8 cellular contexts compared by ENCODE assay signal in the genomic region with DNA sequence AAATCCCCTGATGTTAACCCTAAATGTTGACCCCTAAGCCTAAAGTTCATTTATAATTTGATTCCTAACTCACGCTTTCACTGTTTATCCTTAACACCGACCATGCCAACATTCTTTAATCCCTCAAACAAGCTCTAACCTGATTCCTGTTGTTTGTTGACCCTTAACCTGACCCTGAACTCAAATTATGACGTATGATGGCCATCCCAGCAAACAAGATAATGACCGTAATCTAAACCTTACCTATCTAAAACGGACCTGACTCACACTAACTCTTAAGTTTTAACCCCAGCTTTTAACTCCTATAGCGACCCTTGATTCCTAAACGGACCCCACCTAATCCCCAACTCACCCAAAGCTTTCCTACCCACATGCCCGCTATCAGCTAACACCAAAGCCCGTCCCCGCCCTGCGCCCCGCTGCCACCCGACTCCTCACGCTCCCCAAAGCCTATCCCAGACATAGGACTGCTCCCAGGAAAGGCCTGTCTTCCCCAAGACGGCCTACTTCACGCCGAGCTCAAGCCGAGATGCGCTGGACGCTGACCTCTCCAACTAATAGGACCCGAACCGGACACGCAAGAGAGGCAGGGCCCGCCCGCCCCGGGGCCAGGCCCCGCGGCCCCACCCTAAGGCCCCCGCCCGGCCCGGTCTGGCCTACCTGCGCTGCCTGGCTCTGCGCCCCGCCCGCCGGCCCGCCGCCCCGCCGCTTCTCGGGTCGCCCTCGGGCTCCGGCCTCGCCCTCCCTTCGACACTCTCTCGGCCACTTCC. TPM values are rescaled to one million over a fixed set of nuclear protein-coding genes. Genes with fewer than 3 reads are reported as not detected.
DNase-seq lines count a peak whose midpoint lies in the region; ATAC-seq and TF ChIP-seq lines count a peak whose summit lies in the region.

No MANE protein-coding gene starts in this region.

- CTCF ChIA-PET in MCF 10A (lab: Yijun Ruan, JAX) = interaction anchor here (0.6 to 10.3 kb wide), 16 partner anchors 8 to 1523 kb away, joined by 3 to 150 read pairs (median 4); a partner anchor contains a TSS

- H3K4me3 Mint-ChIP-seq in MCF 10A (ENCODE audit: unreplicated experiment) (no peak overlapping the region), natural killer cell (no peak overlapping the region)

- POLR2A ChIA-PET in MCF 10A (lab: Yijun Ruan, JAX) = interaction anchor here (0.5 to 15.0 kb wide), 33 partner anchors 10 to 1126 kb away, joined by 3 to 284 read pairs (median 5); a partner anchor contains a TSS

- H3K27ac ChIP-seq in mesodermal cell (ENCODE audit: low read depth, low read length, severe bottlenecking) = peak overlapping the region; percentile 91

- intact Hi-C loops in MCF 10A (cut with micrococcal nuclease) = loop anchor here (1.0 to 5.0 kb wide), 7 partner anchors 25 to 619 kb away; no protein-coding TSS in a partner anchor
- intact Hi-C loops in natural killer cell (cut with micrococcal nuclease) = loop anchor here (1.0 to 5.0 kb wide), 8 partner anchors 18 to 635 kb away; a partner anchor contains a TSS

- WGBS in mesodermal cell (ENCODE audit: insufficient coverage in 2 of 2), 2 experiments = 0% methylated on average over 23 to 39 of the region's 47 CpGs

- H3K4me1 ChIP-seq in mesodermal cell (ENCODE audit: control insufficient read depth, insufficient read depth, low read length, poor library complexity, severe bottlenecking) = peaks cover 55% of the 10 kb centered on the region

- H3K4me1 Mint-ChIP-seq in MCF 10A (ENCODE audit: insufficient read depth, unreplicated experiment) (peaks cover 21% of the 10 kb centered on the region), natural killer cell (peaks cover 16 to 25% of the 10 kb centered on the region in 2 donors)

- DNase-seq in GM12864 (ENCODE audit: low read depth) = no peak
- no peak for DNase-seq in Jurkat, Clone E6-1 (ENCODE audit: low read depth, low spot score)
- no peak for DNase-seq in MCF 10A (ENCODE audit: unreplicated experiment)
- DNase-seq in NCI-H2196 treated with DMSO at 0.1 percent for 48 hours (lab: John Stamatoyannopoulos, UW; ENCODE audit: unreplicated experiment) = no peak
- no peak for DNase-seq in natural killer cell
- no peak for DNase-seq in activated T-cell treated with anti-CD3 and anti-CD28 coated beads for 4 hours

- no peak for TF ChIP-seq CTCF in GM12864 (IDR thresholded peaks at IDR 0.05; ENCODE audit: low read depth, low read length, missing control alignments)
- TF ChIP-seq CTCF in MCF 10A (IDR thresholded peaks at IDR 0.05; ENCODE audit: unreplicated experiment) = no peak
- TF ChIP-seq CTCF in natural killer cell (IDR thresholded peaks at IDR 0.05) = no peak

- TSS peak; percentile 41 for BruUV-seq in MCF 10A (replicated peaks; lab: Mats Ljungman, UMichigan)

- no peak for ATAC-seq in natural killer cell
- no peak for ATAC-seq in HG03571 (IDR thresholded peaks at IDR 0.05; ENCODE audit: unreplicated experiment)

- no peaks in the 10 kb centered on the region for H3K9me3 ChIP-seq in mesodermal cell (ENCODE audit: control insufficient read depth, low read length)

- H3K4me3 ChIP-seq in GM12864 (ENCODE audit: low read depth, low read length) = peak overlapping the region; percentile 71
- peak overlapping the region; percentile 66 for H3K4me3 ChIP-seq in Jurkat, Clone E6-1 (ENCODE audit: low read length)
- peak overlapping the region; percentile 94 for H3K4me3 ChIP-seq in mesodermal cell (ENCODE audit: extremely low read depth, insufficient read depth, low read length, poor library complexity, severe bottlenecking)

- H3K9me3 Mint-ChIP-seq in MCF 10A (ENCODE audit: unreplicated experiment) = no peaks in the 10 kb centered on the region
- H3K9me3 Mint-ChIP-seq in natural killer cell = no peaks in the 10 kb centered on the region

- peaks cover 30% of the 10 kb centered on the region for H3K36me3 ChIP-seq in mesodermal cell (ENCODE audit: control insufficient read depth, insufficient read depth, low read length)

- H3K27ac Mint-ChIP-seq in MCF 10A (ENCODE audit: low read depth, unreplicated experiment) (no peak overlapping the region), natural killer cell (no peak overlapping the region)

- peaks cover 33% of the 10 kb centered on the region for H3K36me3 Mint-ChIP-seq in MCF 10A (ENCODE audit: insufficient read depth, unreplicated experiment)
- no peaks in the 10 kb centered on the region for H3K36me3 Mint-ChIP-seq in natural killer cell

- H3K27me3 Mint-ChIP-seq in MCF 10A (ENCODE audit: insufficient read depth, unreplicated experiment) (no peaks in the 10 kb centered on the region), natural killer cell (ENCODE audit: low read depth in 2 of 2) (no peaks in the 10 kb centered on the region)

RNA-seq across cellular contexts. Expression of a gene that starts 0.4 kb away (rescaled TPM):
- polyA plus RNA-seq in Jurkat, Clone E6-1 (2012; ENCODE audit: insufficient read depth, insufficient read length) = 84.3 TPM
- total RNA-seq in MCF 10A (2022) (224 and 256 TPM in 2 replicates), natural killer cell (100 to 1,000 TPM; 509 to 552 (median 528) TPM)
- polyA plus RNA-seq in mesodermal cell (2013, experiment 1 of 2) = 146 TPM
- polyA plus RNA-seq in mesodermal cell (2013, experiment 2 of 2) = 113 TPM

RNA-seq across cellular contexts. Expression of a gene that starts 0.9 kb away (rescaled TPM):
- polyA plus RNA-seq in Jurkat, Clone E6-1 (2012; ENCODE audit: insufficient read depth, insufficient read length) = 35.3 TPM
- total RNA-seq in MCF 10A (2022) = 58.7 and 66.2 TPM in 2 replicates
- polyA plus RNA-seq in mesodermal cell (2013, experiment 1 of 2) = 34.7 TPM
- 31.3 TPM for polyA plus RNA-seq in mesodermal cell (2013, experiment 2 of 2)
- 10 to 100 TPM; 15.7 to 19.7 (median 18.8) TPM for total RNA-seq in natural killer cell

RNA-seq across cellular contexts. Expression of a gene that starts 17.4 kb away (rescaled TPM):
- polyA plus RNA-seq in Jurkat, Clone E6-1 (2012; ENCODE audit: insufficient read depth, insufficient read length) = 45.1 TPM
- total RNA-seq in MCF 10A (2022) = 51.3 and 55.2 TPM in 2 replicates
- 78.5 TPM for polyA plus RNA-seq in mesodermal cell (2013, experiment 1 of 2)
- polyA plus RNA-seq in mesodermal cell (2013, experiment 2 of 2) = 58.0 TPM
- total RNA-seq in natural killer cell = 100 to 1,000 TPM in 2 of 3 donors, 10 to 100 TPM in 1; 76.4 to 118 (median 101) TPM

RNA-seq across cellular contexts. Expression of a gene that starts 17.5 kb away (rescaled TPM):
- 11.4 TPM for polyA plus RNA-seq in Jurkat, Clone E6-1 (2012; ENCODE audit: insufficient read depth, insufficient read length)
- total RNA-seq in MCF 10A (2022) (33.8 and 35.8 TPM in 2 replicates), natural killer cell (10 to 100 TPM; 22.3 to 26.4 (median 23.3) TPM)
- 19.8 TPM for polyA plus RNA-seq in mesodermal cell (2013, experiment 1 of 2)
- 18.2 TPM for polyA plus RNA-seq in mesodermal cell (2013, experiment 2 of 2)

RNA-seq across cellular contexts. Expression of a gene that starts 22.5 kb away (rescaled TPM):
- not detected for polyA plus RNA-seq in Jurkat, Clone E6-1 (2012; ENCODE audit: insufficient read depth, insufficient read length)
- total RNA-seq in MCF 10A (2022) = not detected in 2 replicates
- polyA plus RNA-seq in mesodermal cell (2013, experiment 1 of 2) = 1.4 TPM
- not detected for polyA plus RNA-seq in mesodermal cell (2013, experiment 2 of 2)
- total RNA-seq in natural killer cell = not detected
